ENCODE assay signal across 8 cellular contexts in the genomic region with DNA sequence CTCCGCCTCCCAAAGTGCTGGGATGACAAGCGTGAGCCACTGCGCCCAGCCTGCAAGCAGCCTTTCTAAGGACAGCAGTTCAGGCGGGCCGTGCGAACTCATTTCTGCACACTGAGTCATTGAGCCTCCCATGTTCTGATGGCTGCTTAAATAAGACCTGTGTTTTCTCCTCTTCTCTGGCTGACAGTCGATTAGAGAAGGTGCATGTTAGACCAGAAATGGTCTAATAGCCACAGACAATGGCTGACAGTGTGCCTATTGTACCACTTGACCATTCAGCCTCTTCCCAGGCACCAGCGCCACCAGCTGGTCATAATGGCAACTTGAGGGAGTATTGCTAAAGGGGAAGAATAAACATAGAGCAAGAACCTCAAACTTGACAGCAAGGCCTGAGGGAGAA. TPM values are rescaled to one million over a fixed set of nuclear protein-coding genes. Genes with fewer than 3 reads are reported as not detected.
DNase-seq lines count a peak whose midpoint lies in the region; ATAC-seq and TF ChIP-seq lines count a peak whose summit lies in the region.

No MANE protein-coding gene starts in this region.

- ATAC-seq in HG03108 (IDR thresholded peaks at IDR 0.05; ENCODE audit: unreplicated experiment) (peak; percentile 45), Panc1 (no peak)

- H3K56ac ChIP-seq in mesendoderm (ENCODE audit: low read length), result no peak overlapping the region

- no peak overlapping the region for H4K5ac ChIP-seq in mesendoderm (ENCODE audit: low read length)

- in situ Hi-C loops in Panc1 (cut with HindIII; ENCODE audit: low pct_unique_long_range_greater_than_20kb, low sequenced_read_pairs), result no loop called here

- no peak overlapping the region for H2BK5ac ChIP-seq in mesendoderm (ENCODE audit: low read length)

- BruUV-seq in Panc1 (replicated peaks; lab: Mats Ljungman, UMichigan), result no TSS peak

- H3K79me1 ChIP-seq in mesendoderm (ENCODE audit: low read length), result no peaks in the 10 kb centered on the region

- no peak overlapping the region for H2BK120ac ChIP-seq in mesendoderm (ENCODE audit: low read depth, low read length)

- no peak overlapping the region for H3K4me2 ChIP-seq in mesendoderm (ENCODE audit: low read length)

- H3K23ac ChIP-seq in mesendoderm (ENCODE audit: low read length), result no peak overlapping the region

- no peak overlapping the region for H2AK5ac ChIP-seq in mesendoderm (ENCODE audit: low read length)

- no peak overlapping the region for H4K8ac ChIP-seq in mesendoderm (ENCODE audit: low read depth, low read length)

- no peak overlapping the region for H3K4ac ChIP-seq in mesendoderm (ENCODE audit: low read depth, low read length)

- H3K4me1 ChIP-seq in Panc1 (ENCODE audit: control insufficient read depth, insufficient read depth, low read length) (no peaks in the 10 kb centered on the region), mesendoderm (ENCODE audit: control insufficient read depth, low read depth, low read length) (no peaks in the 10 kb centered on the region)

- TF ChIP-seq CTCF in Panc1 (IDR thresholded peaks at IDR 0.05) (peak; percentile 70), RWPE1 (conservative IDR thresholded peaks at IDR 0.05; ENCODE audit: low read depth) (no peak)

- CTCF ChIA-PET in Panc1 (lab: Charles Lee) (interaction anchor here (0.7 kb wide), 1 partner anchor 237 kb away, joined by 4 read pairs; no protein-coding TSS in a partner anchor), RWPE1 (lab: Yijun Ruan, JAX) (interaction anchor here (1.3 kb wide), 1 partner anchor 160 kb away, joined by 4 read pairs; no protein-coding TSS in a partner anchor)

- H2BK15ac ChIP-seq in mesendoderm (replicated peaks; ENCODE audit: low read depth), result no peak overlapping the region

- H3K27me3 ChIP-seq in Panc1 (ENCODE audit: control insufficient read depth, insufficient read depth, low read length) (no peaks in the 10 kb centered on the region), mesendoderm (ENCODE audit: insufficient read depth, low read length, poor library complexity) (no peaks in the 10 kb centered on the region)

- no peak overlapping the region for H3K18ac ChIP-seq in mesendoderm (ENCODE audit: low read length)

- no peaks in the 10 kb centered on the region for H3K36me3 ChIP-seq in Panc1 (ENCODE audit: control insufficient read depth, insufficient read depth, low read length)
- H3K36me3 ChIP-seq in mesendoderm (ENCODE audit: control insufficient read depth, insufficient read depth, low read length), result no peaks in the 10 kb centered on the region

- POLR2A ChIA-PET in Panc1 (lab: Charles Lee), result no interaction called here
- POLR2A ChIA-PET in RWPE1 (lab: Yijun Ruan, JAX; ENCODE audit: low non-redundant PET), result no interaction called here

- intact Hi-C loops in Panc1 (cut with micrococcal nuclease; ENCODE audit: unreplicated experiment), result no loop called here

- H3K79me2 ChIP-seq in mesendoderm (ENCODE audit: control insufficient read depth, insufficient read depth, low read length), result no peaks in the 10 kb centered on the region

- no peaks in the 10 kb centered on the region for H3K9me3 ChIP-seq in Panc1 (ENCODE audit: control insufficient read depth, insufficient read depth, low read depth, low read length)

- H3K27ac ChIP-seq in Panc1 (ENCODE audit: low read length) (no peak overlapping the region), mesendoderm (ENCODE audit: low read depth, low read length) (no peak overlapping the region), RWPE1 (no peak overlapping the region)

- DNase-seq in NCI-H82 (lab: John Stamatoyannopoulos, UW) (peak; percentile 71), NCI-H82 treated with DMSO at 0.1 percent for 48 hours (lab: John Stamatoyannopoulos, UW; ENCODE audit: unreplicated experiment) (no peak), Panc1 (ENCODE audit: low read depth, low spot score) (no peak), dermis microvascular lymphatic vessel endothelial cell (ENCODE audit: low read depth in 2 of 2) (peak; percentile 49 to 70), mesendoderm (peak; percentile 73), T1000 (lab: John Stamatoyannopoulos, UW) (no peak), RWPE1 (ENCODE audit: low spot score) (no peak)

- no CpG with 5 or more reads among the region's 8 CpGs for WGBS in mesendoderm (ENCODE audit: extremely low coverage, insufficient coverage, low lambda C conversion rate)

- no peak overlapping the region for H3K9ac ChIP-seq in mesendoderm (ENCODE audit: low read length)

- H3K4me3 ChIP-seq in Panc1 (ENCODE audit: low read depth in 2 of 2, low read length in 2 of 2) (no peak overlapping the region), mesendoderm (ENCODE audit: low read length) (no peak overlapping the region)

RNA-seq across cellular contexts. Expression of gene CST11, which starts 6.2 kb away (rescaled TPM):
- total RNA-seq in Panc1 (2021; ENCODE audit: unreplicated experiment) (not detected), dermis microvascular lymphatic vessel endothelial cell (not detected in 2 replicates)
- polyA plus RNA-seq in Panc1 (2012; ENCODE audit: insufficient read length), result not detected
- 0.46 TPM for polyA plus RNA-seq in mesendoderm (2013, experiment 1 of 2)
- 0.71 TPM for polyA plus RNA-seq in mesendoderm (2013, experiment 2 of 2)

RNA-seq across cellular contexts. Expression of gene CSTL1, which starts 7.0 kb away (rescaled TPM):
- not detected for total RNA-seq in Panc1 (2021; ENCODE audit: unreplicated experiment)
- polyA plus RNA-seq in Panc1 (2012; ENCODE audit: insufficient read length), result not detected
- not detected in 2 replicates for total RNA-seq in dermis microvascular lymphatic vessel endothelial cell
- polyA plus RNA-seq in mesendoderm (2013, experiment 1 of 2), result not detected
- polyA plus RNA-seq in mesendoderm (2013, experiment 2 of 2), result not detected

RNA-seq across cellular contexts. Expression of gene NAPB, which starts 25.2 kb away (rescaled TPM):
- total RNA-seq in Panc1 (2021; ENCODE audit: unreplicated experiment) (5.8 TPM), dermis microvascular lymphatic vessel endothelial cell (4.7 and 5.8 TPM in 2 replicates)
- 3.0 TPM for polyA plus RNA-seq in Panc1 (2012; ENCODE audit: insufficient read length)
- 4.2 TPM for polyA plus RNA-seq in mesendoderm (2013, experiment 1 of 2)
- polyA plus RNA-seq in mesendoderm (2013, experiment 2 of 2), result 4.4 TPM

RNA-seq across cellular contexts. Expression of gene CST8, which starts 44.4 kb away (rescaled TPM):
- not detected for total RNA-seq in Panc1 (2021; ENCODE audit: unreplicated experiment)
- not detected for polyA plus RNA-seq in Panc1 (2012; ENCODE audit: insufficient read length)
- total RNA-seq in dermis microvascular lymphatic vessel endothelial cell, result not detected in 2 replicates
- not detected for polyA plus RNA-seq in mesendoderm (2013, experiment 1 of 2)
- polyA plus RNA-seq in mesendoderm (2013, experiment 2 of 2), result not detected

Comparison
In these comparisons a context has a peak if more than half of its experiments do, and no peak if none do; other contexts are left out.
1. DNase-seq: peak in NCI-H82 (single experiment), dermis microvascular lymphatic vessel endothelial cell (2 of 2) and mesendoderm (single experiment); none in NCI-H82 treated with DMSO at 0.1 percent for 48 hours (single experiment), Panc1 (single experiment), T1000 (single experiment) and RWPE1 (single experiment).